Comparison of ENCODE assay signal across 1 cellular context in the genomic region with DNA sequence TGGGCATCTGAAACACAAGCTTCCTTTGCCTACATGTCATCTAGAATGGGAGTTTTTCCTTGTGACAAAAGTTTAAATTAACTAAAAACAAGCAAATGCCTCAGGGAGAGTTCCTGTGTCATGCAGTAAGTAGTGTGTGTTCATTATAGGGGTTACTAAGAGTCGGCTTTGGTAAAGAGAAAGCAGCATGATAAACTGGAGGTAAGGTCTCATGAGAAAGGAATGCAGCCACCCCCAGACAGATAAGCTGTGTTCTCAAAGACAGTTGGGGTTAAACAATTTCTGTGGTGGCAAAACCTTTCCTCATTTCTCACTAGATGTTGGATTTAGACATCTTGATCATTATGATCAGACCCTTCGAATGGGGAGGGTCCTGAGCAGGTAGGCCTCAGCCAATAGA.
TF ChIP-seq lines count a peak whose summit lies in the region.

No MANE protein-coding gene starts in this region.

TF ChIP-seq in IMR-90, 13 proteins besides CTCF, POLR2A, EP300 and RAD21 (continued from another document):
- TF ChIP-seq SMC3 (IDR thresholded peaks at IDR 0.05; ENCODE audit: low read depth, low read length) = 0 out of 2 replicates have a peak, but pooled peaks have one; percentile 14
- TF ChIP-seq BHLHE40 (IDR thresholded peaks at IDR 0.05; ENCODE audit: low read depth, low read length) = no peak
